ENCODE assay signal across 15 cellular contexts in the genomic region with DNA sequence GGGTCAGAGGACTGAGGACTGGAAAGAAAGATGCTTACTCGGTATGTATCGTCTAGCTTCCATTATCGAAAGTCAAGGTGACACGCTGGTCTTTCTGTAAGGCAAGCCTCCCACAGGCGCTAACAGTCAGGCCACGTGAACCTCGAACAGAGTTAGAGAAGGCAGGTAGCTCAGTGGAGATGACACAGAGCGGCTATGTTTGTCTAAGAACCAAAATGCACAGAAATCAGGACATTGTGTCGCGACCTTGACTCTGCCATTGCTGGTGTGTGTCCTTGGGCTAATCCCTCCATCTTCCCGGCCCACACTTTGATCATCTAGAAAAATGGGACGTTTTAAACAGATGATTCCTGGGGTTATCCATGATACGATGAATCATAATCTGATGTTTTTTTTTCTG. TPM values are rescaled to one million over a fixed set of nuclear protein-coding genes. Genes with fewer than 3 reads are reported as not detected.
A peak's percentile ranks its signal among the peaks of the same experiment; 100 is the strongest.
DNase-seq lines count a peak whose midpoint lies in the region; ATAC-seq and TF ChIP-seq lines count a peak whose summit lies in the region.
"Had no signal": no experiment of that assay in that cellular context is flagged by ENCODE, and none has a peak within 500 bp of the region (broad histone marks: within the 10 kb centered on the region; RNA-seq: fewer than 3 reads in every experiment).

No MANE protein-coding gene starts in this region.

- ATAC-seq in natural killer cell (no peak), naive B cell (ENCODE audit: low read depth in 2 of 2) (no peak)
- ATAC-seq in natural killer cell treated with Interleukin-12 subunit alpha and Interleukin-12 subunit beta and Interleukin-15 and Interleukin-18, amount 100 ng/mL, for 72 hours: no peak
- ATAC-seq in stimulated activated effector memory CD8-positive, alpha-beta T cell treated with anti-CD3 and anti-CD28 coated beads, Interleukin-12 subunit alpha, Interleukin-12 subunit beta, amount 100 ng/mL, for 72 hours: no peak
- ATAC-seq: GM23338 had no signal

- TF ChIP-seq CTCF in natural killer cell (IDR thresholded peaks at IDR 0.05) (no peak), adrenal gland (IDR thresholded peaks at IDR 0.05) (no peak)

- peak overlapping the region in 4 of 5 donors; percentile 1 to 80 (median 41) for H3K27ac ChIP-seq in adrenal gland

- no peaks in the 10 kb centered on the region for H3K27me3 ChIP-seq in adrenal gland
- H3K27me3 ChIP-seq: BE2C had no signal

- H3K9me3 Mint-ChIP-seq in natural killer cell (no peaks in the 10 kb centered on the region), naive B cell (no peaks in the 10 kb centered on the region)
- no peaks in the 10 kb centered on the region for H3K9me3 Mint-ChIP-seq in natural killer cell treated with Interleukin-12 subunit alpha and Interleukin-12 subunit beta and Interleukin-15 and Interleukin-18, amount 100 ng/mL, for 72 hours
- no peaks in the 10 kb centered on the region for H3K9me3 Mint-ChIP-seq in stimulated activated effector memory CD8-positive, alpha-beta T cell treated with anti-CD3 and anti-CD28 coated beads, Interleukin-12 subunit alpha, Interleukin-12 subunit beta, amount 100 ng/mL, for 72 hours
- H3K9me3 Mint-ChIP-seq: CD4-positive, CD25-positive, alpha-beta regulatory T cell; GM23338 had no signal

- no peak for TF ChIP-seq POLR2A in adrenal gland (IDR thresholded peaks at IDR 0.05)

- H3K27ac Mint-ChIP-seq in natural killer cell (peak overlapping the region; percentile 9 to 51), naive B cell (peak overlapping the region in 4 of 6 donors; percentile 39 to 76 (median 44))
- no peak overlapping the region for H3K27ac Mint-ChIP-seq in natural killer cell treated with Interleukin-12 subunit alpha and Interleukin-12 subunit beta and Interleukin-15 and Interleukin-18, amount 100 ng/mL, for 72 hours
- H3K27ac Mint-ChIP-seq in stimulated activated effector memory CD8-positive, alpha-beta T cell treated with anti-CD3 and anti-CD28 coated beads, Interleukin-12 subunit alpha, Interleukin-12 subunit beta, amount 100 ng/mL, for 72 hours: peak overlapping the region; percentile 78

- 40 to 57% (median 48%) methylated on average over 10 to 13 of the region's 13 CpGs for WGBS in adrenal gland, 4 donors

- H3K4me3 Mint-ChIP-seq in natural killer cell (no peak overlapping the region), naive B cell (no peak overlapping the region)
- no peak overlapping the region for H3K4me3 Mint-ChIP-seq in natural killer cell treated with Interleukin-12 subunit alpha and Interleukin-12 subunit beta and Interleukin-15 and Interleukin-18, amount 100 ng/mL, for 72 hours
- H3K4me3 Mint-ChIP-seq in stimulated activated effector memory CD8-positive, alpha-beta T cell treated with anti-CD3 and anti-CD28 coated beads, Interleukin-12 subunit alpha, Interleukin-12 subunit beta, amount 100 ng/mL, for 72 hours: no peak overlapping the region
- H3K4me3 Mint-ChIP-seq: GM23338 had no signal

- no peaks in the 10 kb centered on the region for H3K9me3 ChIP-seq in adrenal gland (replicated peaks in 1 of 3)
- H3K9me3 ChIP-seq: BE2C had no signal

- peaks cover 7 to 80% of the 10 kb centered on the region in 2 donors for H3K4me1 ChIP-seq in adrenal gland (replicated peaks in 1 of 2)
- H3K4me1 ChIP-seq: BE2C had no signal

- DNase-seq in natural killer cell (no peak), adrenal gland (peak in 3 of 7 donors; percentile 40 to 51 (median 46)), naive B cell (no peak), HT-29 (ENCODE audit: low spot score) (no peak), putamen (ENCODE audit: low spot score) (no peak)
- no peak for DNase-seq in natural killer cell treated with Interleukin-12 subunit alpha and Interleukin-12 subunit beta and Interleukin-15 and Interleukin-18, amount 100 ng/mL, for 72 hours (ENCODE audit: low spot score)
- DNase-seq in stimulated activated effector memory CD8-positive, alpha-beta T cell treated with anti-CD3 and anti-CD28 coated beads, Interleukin-12 subunit alpha, Interleukin-12 subunit beta, amount 100 ng/mL, for 72 hours (ENCODE audit: low spot score in 2 of 2): no peak
- DNase-seq: ACHN; BE2C; CD4-positive, CD25-positive, alpha-beta regulatory T cell; DMS79 treated with DMSO at 0.1 percent for 48 hours; GF-D8; HCEC 1CT; IMR-90 had no signal

- H3K36me3 Mint-ChIP-seq in natural killer cell (no peaks in the 10 kb centered on the region), naive B cell (peaks cover 0 to 15% of the 10 kb centered on the region in 2 donors)
- H3K36me3 Mint-ChIP-seq in natural killer cell treated with Interleukin-12 subunit alpha and Interleukin-12 subunit beta and Interleukin-15 and Interleukin-18, amount 100 ng/mL, for 72 hours: no peaks in the 10 kb centered on the region
- peaks cover 44% of the 10 kb centered on the region for H3K36me3 Mint-ChIP-seq in stimulated activated effector memory CD8-positive, alpha-beta T cell treated with anti-CD3 and anti-CD28 coated beads, Interleukin-12 subunit alpha, Interleukin-12 subunit beta, amount 100 ng/mL, for 72 hours

- H3K4me3 ChIP-seq in adrenal gland: no peak overlapping the region
- H3K4me3 ChIP-seq: GM23338 had no signal

- intact Hi-C loops in natural killer cell (cut with micrococcal nuclease): no loop called here
- intact Hi-C loops in adrenal gland (cut with DNase I): no loop called here

- H3K4me1 Mint-ChIP-seq in natural killer cell (peaks cover 73 to 85% of the 10 kb centered on the region in 2 donors), naive B cell (peaks cover 64 to 88% (median 85%) of the 10 kb centered on the region in 3 donors)
- H3K4me1 Mint-ChIP-seq in natural killer cell treated with Interleukin-12 subunit alpha and Interleukin-12 subunit beta and Interleukin-15 and Interleukin-18, amount 100 ng/mL, for 72 hours (ENCODE audit: low read depth in 2 of 2): peaks cover 64 to 66% of the 10 kb centered on the region in 2 donors
- peaks cover 69% of the 10 kb centered on the region for H3K4me1 Mint-ChIP-seq in stimulated activated effector memory CD8-positive, alpha-beta T cell treated with anti-CD3 and anti-CD28 coated beads, Interleukin-12 subunit alpha, Interleukin-12 subunit beta, amount 100 ng/mL, for 72 hours

- H3K27me3 Mint-ChIP-seq in natural killer cell (ENCODE audit: low read depth in 2 of 2) (no peaks in the 10 kb centered on the region), naive B cell (no peaks in the 10 kb centered on the region)
- no peaks in the 10 kb centered on the region for H3K27me3 Mint-ChIP-seq in natural killer cell treated with Interleukin-12 subunit alpha and Interleukin-12 subunit beta and Interleukin-15 and Interleukin-18, amount 100 ng/mL, for 72 hours
- H3K27me3 Mint-ChIP-seq: CD4-positive, CD25-positive, alpha-beta regulatory T cell had no signal

- no peaks in the 10 kb centered on the region for H3K36me3 ChIP-seq in adrenal gland (replicated peaks in 1 of 2)
- H3K36me3 ChIP-seq: BE2C had no signal

RNA-seq across cellular contexts. Expression of a gene that starts 40.3 kb away (rescaled TPM):
- total RNA-seq in natural killer cell (10 to 100 TPM; 50.6 to 68.5 (median 59.8) TPM), adrenal gland (10 to 100 TPM; 35.4 to 93.1 (median 58.3) TPM)
- total RNA-seq in natural killer cell treated with Interleukin-12 subunit alpha and Interleukin-12 subunit beta and Interleukin-15 and Interleukin-18, amount 100 ng/mL, for 72 hours: 10 to 100 TPM; 55.2 to 67.8 TPM
- polyA plus RNA-seq in adrenal gland (10 to 100 TPM; 19.0 to 69.7 (median 20.0) TPM), naive B cell (ENCODE audit: low read depth in 6 of 6) (100 to 1,000 TPM; 119 to 174 (median 151) TPM)
- 6.6 and 9.2 TPM in 2 replicates for total RNA-seq in HT-29 (2014; rRNA removed; shearing (Covaris generic))

Comparison
In these comparisons a context has a peak if more than half of its experiments do, and no peak if none do; other contexts are left out.
1. H3K27ac Mint-ChIP-seq: peak in natural killer cell (2 of 2), naive B cell (4 of 6) and stimulated activated effector memory CD8-positive, alpha-beta T cell treated with anti-CD3 and anti-CD28 coated beads, Interleukin-12 subunit alpha, Interleukin-12 subunit beta, amount 100 ng/mL, for 72 hours (single experiment); none in natural killer cell treated with Interleukin-12 subunit alpha and Interleukin-12 subunit beta and Interleukin-15 and Interleukin-18, amount 100 ng/mL, for 72 hours (0 of 2).